ENCODE assay signal across 13 cellular contexts in genomic region chr4:3204021-3204431, GRCh38. TPM values are rescaled to one million over a fixed set of nuclear protein-coding genes. Genes with fewer than 3 reads are reported as not detected.
DNase-seq lines count a peak whose midpoint lies in the region; ATAC-seq, FAIRE-seq and TF ChIP-seq lines count a peak whose summit lies in the region.
"Had no signal": no experiment of that assay in that cellular context is flagged by ENCODE, and none has a peak within 500 bp of the region (broad histone marks: within the 10 kb centered on the region; RNA-seq: fewer than 3 reads in every experiment).

No MANE protein-coding gene starts in this region.

- H4K91ac ChIP-seq in mesenchymal stem cell (ENCODE audit: low read length), result no peak overlapping the region

- H4K8ac ChIP-seq in mesenchymal stem cell (ENCODE audit: low read length), result no peak overlapping the region

- no peak for TF ChIP-seq CTCF in epithelial cell of esophagus (IDR thresholded peaks at IDR 0.05; ENCODE audit: insufficient read depth, low read depth, low read length, missing control alignments)
- TF ChIP-seq CTCF in upper lobe of left lung (IDR thresholded peaks at IDR 0.05), result no peak

- 74% methylated on average over 8 of the region's 8 CpGs for WGBS in mesenchymal stem cell
- 62 to 64% methylated on average over 8 of the region's 8 CpGs for WGBS in upper lobe of left lung, 2 donors

- H2AK5ac ChIP-seq in mesenchymal stem cell (ENCODE audit: low read length, severe bottlenecking), result no peak overlapping the region

- H3K36me3 Mint-ChIP-seq in T-helper 2 cell treated with Interferon-gamma antibody and Interleukin-4, amounts not matched to agents 5 μg/mL and 100 μg/mL, for 36 hours (ENCODE audit: low read depth), result peaks cover 51% of the 10 kb centered on the region
- peaks cover 30% of the 10 kb centered on the region for H3K36me3 Mint-ChIP-seq in activated T-helper 1 cell treated with anti-CD3 and anti-CD28 coated beads, Interleukin-12 subunit alpha, Interleukin-12 subunit beta, Interleukin-2, Interleukin-4 antibody, amounts not matched to agents 30 ng/mL and 10 ng/mL and 1 ng/mL, durations not matched to agents 14 hours and 24 hours and 36 hours (ENCODE audit: low read depth)

- H2BK12ac ChIP-seq in mesenchymal stem cell (ENCODE audit: low read length in 2 of 2), result no peak overlapping the region

- peak overlapping the region; percentile 70 for H3K4me3 Mint-ChIP-seq in T-helper 2 cell treated with Interferon-gamma antibody and Interleukin-4, amounts not matched to agents 5 μg/mL and 100 μg/mL, for 36 hours
- H3K4me3 Mint-ChIP-seq in activated T-helper 1 cell treated with anti-CD3 and anti-CD28 coated beads, Interleukin-12 subunit alpha, Interleukin-12 subunit beta, Interleukin-2, Interleukin-4 antibody, amounts not matched to agents 30 ng/mL and 10 ng/mL and 1 ng/mL, durations not matched to agents 14 hours and 24 hours and 36 hours, result no peak overlapping the region
- H3K4me3 Mint-ChIP-seq: dendritic cell treated with granulocyte-macrophage colony-stimulating factor and Interleukin-4, amounts not matched to agents 40 ng/mL and 50 ng/mL, for 4 days had no signal

- H3K9ac ChIP-seq in mesenchymal stem cell (ENCODE audit: low read length), result peak overlapping the region; percentile 56

- no peak overlapping the region for H3K14ac ChIP-seq in mesenchymal stem cell (ENCODE audit: low read length in 2 of 2)

- no peak for TF ChIP-seq POLR2A in upper lobe of left lung (IDR thresholded peaks at IDR 0.05)

- intact Hi-C loops in activated T-helper 1 cell treated with anti-CD3 and anti-CD28 coated beads, Interleukin-12 subunit alpha, Interleukin-12 subunit beta, Interleukin-2, Interleukin-4 antibody, amounts not matched to agents 30 ng/mL and 10 ng/mL and 1 ng/mL, durations not matched to agents 14 hours and 24 hours and 36 hours (cut with micrococcal nuclease), result loop anchor here (5.0 to 10.0 kb wide), 2 partner anchors 117 to 239 kb away; partner anchors contain the start of genes GRK4 and NOP14

- no peak overlapping the region for H3K23ac ChIP-seq in mesenchymal stem cell (ENCODE audit: low read length in 2 of 2)

- H3K4me3 ChIP-seq in epithelial cell of esophagus (ENCODE audit: low read length) (no peak overlapping the region), mesenchymal stem cell (ENCODE audit: insufficient read depth in 1 of 2, low read depth in 1 of 2, low read length in 2 of 2) (peak overlapping the region in 1 of 2 experiments; percentile 41), upper lobe of left lung (no peak overlapping the region)

- TF ChIP-seq EP300 in upper lobe of left lung (IDR thresholded peaks at IDR 0.05), result no peak

- no peak overlapping the region for H2BK15ac ChIP-seq in mesenchymal stem cell (ENCODE audit: low read depth, poor library complexity, severe bottlenecking)

- H3K4me1 Mint-ChIP-seq in T-helper 2 cell treated with Interferon-gamma antibody and Interleukin-4, amounts not matched to agents 5 μg/mL and 100 μg/mL, for 36 hours (ENCODE audit: low read depth), result peaks cover 42% of the 10 kb centered on the region
- H3K4me1 Mint-ChIP-seq in activated T-helper 1 cell treated with anti-CD3 and anti-CD28 coated beads, Interleukin-12 subunit alpha, Interleukin-12 subunit beta, Interleukin-2, Interleukin-4 antibody, amounts not matched to agents 30 ng/mL and 10 ng/mL and 1 ng/mL, durations not matched to agents 14 hours and 24 hours and 36 hours (ENCODE audit: low read depth), result peaks cover 23% of the 10 kb centered on the region

- no peak overlapping the region for H2AFZ ChIP-seq in mesenchymal stem cell (ENCODE audit: low read depth, low read length)

- no peaks in the 10 kb centered on the region for H3K9me3 Mint-ChIP-seq in T-helper 2 cell treated with Interferon-gamma antibody and Interleukin-4, amounts not matched to agents 5 μg/mL and 100 μg/mL, for 36 hours
- no peaks in the 10 kb centered on the region for H3K9me3 Mint-ChIP-seq in activated T-helper 1 cell treated with anti-CD3 and anti-CD28 coated beads, Interleukin-12 subunit alpha, Interleukin-12 subunit beta, Interleukin-2, Interleukin-4 antibody, amounts not matched to agents 30 ng/mL and 10 ng/mL and 1 ng/mL, durations not matched to agents 14 hours and 24 hours and 36 hours
- H3K9me3 Mint-ChIP-seq: dendritic cell treated with granulocyte-macrophage colony-stimulating factor and Interleukin-4, amounts not matched to agents 40 ng/mL and 50 ng/mL, for 4 days; T-helper 1 cell treated with Interleukin-12 subunit alpha and Interleukin-12 subunit beta and Interleukin-4 antibody, amounts not matched to agents 30 μg/mL and 1 μg/mL, for 36 hours had no signal

- H3K36me3 ChIP-seq in mesenchymal stem cell (ENCODE audit: control insufficient read depth in 1 of 2, insufficient read depth in 2 of 2, low read depth in 1 of 2, low read length in 2 of 2), result peaks cover 40 to 55% of the 10 kb centered on the region in 2 experiments
- H3K36me3 ChIP-seq in upper lobe of left lung, result peaks cover 19 to 43% (median 31%) of the 10 kb centered on the region in 4 donors

- H3K4ac ChIP-seq in mesenchymal stem cell (ENCODE audit: low read depth in 1 of 2, low read length in 2 of 2), result no peak overlapping the region

- no peak overlapping the region for H2BK120ac ChIP-seq in mesenchymal stem cell (ENCODE audit: low read depth, low read length)

- H3K79me1 ChIP-seq in mesenchymal stem cell (replicated peaks; ENCODE audit: low read length, poor library complexity, severe bottlenecking), result peaks cover 10% of the 10 kb centered on the region

- no peaks in the 10 kb centered on the region for H3K27me3 Mint-ChIP-seq in T-helper 2 cell treated with Interferon-gamma antibody and Interleukin-4, amounts not matched to agents 5 μg/mL and 100 μg/mL, for 36 hours (ENCODE audit: low read depth)
- H3K27me3 Mint-ChIP-seq in activated T-helper 1 cell treated with anti-CD3 and anti-CD28 coated beads, Interleukin-12 subunit alpha, Interleukin-12 subunit beta, Interleukin-2, Interleukin-4 antibody, amounts not matched to agents 30 ng/mL and 10 ng/mL and 1 ng/mL, durations not matched to agents 14 hours and 24 hours and 36 hours (ENCODE audit: insufficient read depth), result no peaks in the 10 kb centered on the region
- H3K27me3 Mint-ChIP-seq: dendritic cell treated with granulocyte-macrophage colony-stimulating factor and Interleukin-4, amounts not matched to agents 40 ng/mL and 50 ng/mL, for 4 days had no signal

- DNase-seq in T-helper 2 cell treated with Interferon-gamma antibody and Interleukin-4, amounts not matched to agents 5 μg/mL and 100 μg/mL, for 36 hours (ENCODE audit: low spot score), result no peak
- no peak for DNase-seq in T-helper 2 cell
- DNase-seq in epithelial cell of esophagus (ENCODE audit: low read depth), result peak; percentile 9
- DNase-seq in mesenchymal stem cell, result peak; percentile 58
- no peak for DNase-seq in upper lobe of left lung
- no peak for DNase-seq in GM19239 (ENCODE audit: insufficient read length, low spot score)
- DNase-seq in activated T-helper 1 cell treated with anti-CD3 and anti-CD28 coated beads, Interleukin-12 subunit alpha, Interleukin-12 subunit beta, Interleukin-2, Interleukin-4 antibody, amounts not matched to agents 30 ng/mL and 10 ng/mL and 1 ng/mL, durations not matched to agents 14 hours and 24 hours and 36 hours (ENCODE audit: low spot score), result no peak
- DNase-seq: NCI-H1417, occipital lobe had no signal

- H3K27me3 ChIP-seq in mesenchymal stem cell (ENCODE audit: control insufficient read depth in 1 of 2, insufficient read depth in 1 of 2, low read length in 2 of 2) (no peaks in the 10 kb centered on the region), upper lobe of left lung (no peaks in the 10 kb centered on the region)

- no peaks in the 10 kb centered on the region for H3K4me1 ChIP-seq in mesenchymal stem cell (ENCODE audit: control insufficient read depth, insufficient read depth, low read depth, low read length)
- H3K4me1 ChIP-seq in upper lobe of left lung, result peaks cover 37 to 47% (median 44%) of the 10 kb centered on the region in 4 donors

- no peak for ATAC-seq in upper lobe of left lung (ENCODE audit: low FRiP score in 2 of 2)
- no peak for ATAC-seq in HG03196 (IDR thresholded peaks at IDR 0.05; ENCODE audit: unreplicated experiment)

- FAIRE-seq in GM19239 (lab: Jason Lieb, UNC), result no peak
- FAIRE-seq: A204.1 had no signal

- no peaks in the 10 kb centered on the region for H3K9me3 ChIP-seq in mesenchymal stem cell (ENCODE audit: control insufficient read depth, low read length)
- H3K9me3 ChIP-seq in upper lobe of left lung, result no peaks in the 10 kb centered on the region

- H3K18ac ChIP-seq in mesenchymal stem cell (ENCODE audit: low read depth in 1 of 2, low read length in 2 of 2), result no peak overlapping the region

- H3K27ac Mint-ChIP-seq in T-helper 2 cell treated with Interferon-gamma antibody and Interleukin-4, amounts not matched to agents 5 μg/mL and 100 μg/mL, for 36 hours, result peak overlapping the region; percentile 98
- no peak overlapping the region for H3K27ac Mint-ChIP-seq in activated T-helper 1 cell treated with anti-CD3 and anti-CD28 coated beads, Interleukin-12 subunit alpha, Interleukin-12 subunit beta, Interleukin-2, Interleukin-4 antibody, amounts not matched to agents 30 ng/mL and 10 ng/mL and 1 ng/mL, durations not matched to agents 14 hours and 24 hours and 36 hours
- H3K27ac Mint-ChIP-seq: dendritic cell treated with granulocyte-macrophage colony-stimulating factor and Interleukin-4, amounts not matched to agents 40 ng/mL and 50 ng/mL, for 4 days had no signal

- H3K4me2 ChIP-seq in mesenchymal stem cell (ENCODE audit: low read length, poor library complexity, severe bottlenecking), result no peak overlapping the region

- H2BK5ac ChIP-seq in mesenchymal stem cell (ENCODE audit: low read depth, low read length, poor library complexity, severe bottlenecking), result no peak overlapping the region

- H3K27ac ChIP-seq in mesenchymal stem cell (ENCODE audit: low read length, poor library complexity, severe bottlenecking), result no peak overlapping the region
- peak overlapping the region in 3 of 4 donors; percentile 41 to 62 (median 52) for H3K27ac ChIP-seq in upper lobe of left lung

RNA-seq across cellular contexts. Expression of gene MSANTD1, which starts 44.9 kb away (rescaled TPM):
- 0.07 TPM for polyA plus RNA-seq in mesenchymal stem cell (2013, experiment 1 of 2)
- polyA plus RNA-seq in mesenchymal stem cell (2013, experiment 2 of 2), result 0.11 TPM
- total RNA-seq in upper lobe of left lung, result 1 to 10 TPM in 5 of 6 donors, under 1 TPM in 1; 1.00 to 7.3 (median 1.8) TPM
- 0.73 and 1.2 TPM in 2 replicates for total RNA-seq in activated T-helper 1 cell treated with anti-CD3 and anti-CD28 coated beads, Interleukin-12 subunit alpha, Interleukin-12 subunit beta, Interleukin-2, Interleukin-4 antibody, amounts not matched to agents 30 ng/mL and 10 ng/mL and 1 ng/mL, durations not matched to agents 14 hours and 24 hours and 36 hours

Comparison
In these comparisons a context has a peak if more than half of its experiments do, and no peak if none do; other contexts are left out.
1. DNase-seq: peak in epithelial cell of esophagus (single experiment) and mesenchymal stem cell (single experiment); none in T-helper 2 cell treated with Interferon-gamma antibody and Interleukin-4, amounts not matched to agents 5 μg/mL and 100 μg/mL, for 36 hours (single experiment), T-helper 2 cell (0 of 5), upper lobe of left lung (0 of 2), GM19239 (single experiment) and activated T-helper 1 cell treated with anti-CD3 and anti-CD28 coated beads, Interleukin-12 subunit alpha, Interleukin-12 subunit beta, Interleukin-2, Interleukin-4 antibody, amounts not matched to agents 30 ng/mL and 10 ng/mL and 1 ng/mL, durations not matched to agents 14 hours and 24 hours and 36 hours (single experiment).